Comparison of ENCODE assay signal across 11 cellular contexts in the genomic region with DNA sequence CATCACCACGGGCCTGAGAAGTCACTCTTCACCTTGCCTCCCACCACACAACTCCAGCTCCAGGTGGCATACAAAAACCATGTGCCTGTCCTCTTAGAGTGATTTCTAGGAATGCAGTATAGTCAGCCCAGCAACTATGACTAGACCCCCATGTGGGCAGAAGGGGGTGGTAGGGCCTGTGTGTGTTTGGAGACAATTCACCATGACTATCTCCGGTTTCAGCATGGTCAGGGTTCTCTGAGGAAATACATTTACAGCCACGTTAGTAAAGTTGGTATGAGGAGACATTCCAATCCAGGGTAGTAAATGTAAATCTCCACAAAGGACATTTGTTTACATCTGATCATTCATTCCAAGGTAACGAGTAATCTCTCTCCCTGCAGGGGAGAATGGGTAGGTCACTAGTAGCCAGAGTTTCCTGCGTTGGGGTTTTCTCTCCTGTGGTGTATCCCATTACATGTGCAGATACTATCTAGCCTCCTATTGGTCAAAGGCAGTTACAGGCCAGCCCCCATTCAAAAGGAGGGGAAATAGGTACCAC. TPM values are rescaled to one million over a fixed set of nuclear protein-coding genes. Genes with fewer than 3 reads are reported as not detected.
A peak's percentile ranks its signal among the peaks of the same experiment; 100 is the strongest.
DNase-seq lines count a peak whose midpoint lies in the region; ATAC-seq, FAIRE-seq and TF ChIP-seq lines count a peak whose summit lies in the region.
"Had no signal": no experiment of that assay in that cellular context is flagged by ENCODE, and none has a peak within 500 bp of the region (broad histone marks: within the 10 kb centered on the region; RNA-seq: fewer than 3 reads in every experiment).

No MANE protein-coding gene starts in this region.

- peak; percentile 82 for DNase-seq in GM04503 (ENCODE audit: low read depth)
- DNase-seq in PC-9 = peak; percentile 80 to 100
- DNase-seq in endothelial cell of umbilical vein (ENCODE audit: low read depth, low spot score) = peak; percentile 39
- peak; percentile 78 for DNase-seq in skeletal muscle cell (ENCODE audit: low read depth)
- DNase-seq in UCSD-AML1 (lab: John Stamatoyannopoulos, UW; ENCODE audit: unreplicated experiment) = no peak
- no peak for DNase-seq in psoas muscle
- no peak for DNase-seq in OCI-M1 (lab: John Stamatoyannopoulos, UW)
- DNase-seq: Karpas-422, uterus had no signal

- TF ChIP-seq CTCF in PC-9 (conservative IDR thresholded peaks at IDR 0.05) = no peak
- TF ChIP-seq CTCF in endothelial cell of umbilical vein (IDR thresholded peaks at IDR 0.05; ENCODE audit: extremely low read depth in 1 of 2, insufficient read depth in 1 of 2, low read depth in 1 of 2, low read length in 2 of 2) = no peak
- no peak for TF ChIP-seq CTCF in psoas muscle (IDR thresholded peaks at IDR 0.05)

- H4K20me1 ChIP-seq in PC-9 (ENCODE audit: insufficient read depth) = no peaks in the 10 kb centered on the region
- no peaks in the 10 kb centered on the region for H4K20me1 ChIP-seq in endothelial cell of umbilical vein (replicated peaks; ENCODE audit: control insufficient read depth, extremely low read depth, insufficient read depth, low read length)

- CTCF ChIA-PET in PC-9 (lab: Charles Lee) = interaction anchor here (0.6 kb wide), 1 partner anchor 9 kb away, joined by 4 read pairs; no protein-coding TSS in a partner anchor
- CTCF ChIA-PET in endothelial cell of umbilical vein (lab: Charles Lee) = no interaction called here

- H3K79me2 ChIP-seq in PC-9 (ENCODE audit: low read depth) (0 out of 2 replicates have a peak, but pooled peaks cover 18% of the 10 kb centered on the region), endothelial cell of umbilical vein (ENCODE audit: control insufficient read depth, insufficient read depth, low read length) (peaks cover 6% of the 10 kb centered on the region)

- peak; percentile 85 for FAIRE-seq in endothelial cell of umbilical vein (lab: Jason Lieb, UNC)
- FAIRE-seq: endometrium had no signal

- H3K4me2 ChIP-seq in PC-9 = peak overlapping the region; percentile 66
- peak overlapping the region; percentile 12 for H3K4me2 ChIP-seq in endothelial cell of umbilical vein (ENCODE audit: insufficient read depth, low read length)

- TF ChIP-seq POLR2A in endothelial cell of umbilical vein (IDR thresholded peaks at IDR 0.05; ENCODE audit: low read depth, low read length) = no peak

- H3K4me3 ChIP-seq in PC-9 (peak overlapping the region; percentile 52; the same call in 1 of the 2 replicates), endothelial cell of umbilical vein (replicated peaks in 1 of 3; ENCODE audit: insufficient read depth in 1 of 3, low read depth in 1 of 3, low read length in 3 of 3) (no peak overlapping the region), skeletal muscle cell (ENCODE audit: low read depth, low read length) (no peak overlapping the region), psoas muscle (no peak overlapping the region)
- H3K4me3 ChIP-seq: uterus had no signal

- H3K4me1 ChIP-seq in PC-9 (replicated peaks; ENCODE audit: insufficient read depth) (peaks cover 43% of the 10 kb centered on the region), endothelial cell of umbilical vein (ENCODE audit: control insufficient read depth, extremely low read depth, insufficient read depth, low read length) (peaks cover 18% of the 10 kb centered on the region), psoas muscle (no peaks in the 10 kb centered on the region)
- H3K4me1 ChIP-seq: uterus had no signal

- no peaks in the 10 kb centered on the region for H3K9me1 ChIP-seq in endothelial cell of umbilical vein (replicated peaks; ENCODE audit: control insufficient read depth, extremely low read depth, insufficient read depth, low read length)

- H3F3A ChIP-seq in PC-9 (ENCODE audit: insufficient read depth, low read depth) = peaks cover 39% of the 10 kb centered on the region

- no peaks in the 10 kb centered on the region for H3K9me2 ChIP-seq in PC-9 (ENCODE audit: insufficient read depth)

- POLR2A ChIA-PET in PC-9 (lab: Charles Lee; ENCODE audit: unreplicated experiment) = no interaction called here
- POLR2A ChIA-PET in endothelial cell of umbilical vein (lab: Charles Lee) = no interaction called here

- BruUV-seq in PC-9 (replicated peaks; lab: Mats Ljungman, UMichigan) = no TSS peak
- BruUV-seq in endothelial cell of umbilical vein (replicated peaks; lab: Mats Ljungman, UMichigan) = no TSS peak

- H3K27ac ChIP-seq in PC-9 (peak overlapping the region; percentile 83), endothelial cell of umbilical vein (ENCODE audit: insufficient read depth, low read depth, low read length) (peak overlapping the region; percentile 69), psoas muscle (no peak overlapping the region)
- H3K27ac ChIP-seq: uterus had no signal

- 48 to 57% (median 51%) methylated on average over 5 of the region's 5 CpGs for WGBS in psoas muscle, 3 donors

- intact Hi-C loops in PC-9 (cut with micrococcal nuclease; ENCODE audit: unreplicated experiment) (loop anchor here (5.0 to 10.0 kb wide), 2 partner anchors 107 to 1174 kb away; no protein-coding TSS in a partner anchor), endothelial cell of umbilical vein (cut with micrococcal nuclease) (loop anchor here (1.0 kb wide), 1 partner anchor 15 kb away; no protein-coding TSS in a partner anchor), psoas muscle (cut with DNase I) (loop anchor here in 1 of 2 donors (10.0 kb wide), 1 partner anchor 734 kb away; no protein-coding TSS in a partner anchor)

- H2AFZ ChIP-seq in PC-9 = peak overlapping the region; percentile 8; the same call in 1 of the 2 replicates
- peak overlapping the region; percentile 9 for H2AFZ ChIP-seq in endothelial cell of umbilical vein (ENCODE audit: low read depth, low read length)

- H3K27me3 ChIP-seq in PC-9 (ENCODE audit: insufficient read depth, low read depth) (no peaks in the 10 kb centered on the region), endothelial cell of umbilical vein (ENCODE audit: control insufficient read depth in 2 of 2, insufficient read depth in 2 of 2, low read length in 2 of 2) (no peaks in the 10 kb centered on the region), psoas muscle (ENCODE audit: insufficient read depth in 3 of 3, low read length in 2 of 3) (no peaks in the 10 kb centered on the region)
- H3K27me3 ChIP-seq: uterus had no signal

- dilution Hi-C loops in endothelial cell of umbilical vein (cut with MboI; ENCODE audit: extremely low pct_ligation_motif_present, low sequenced_read_pairs) = no loop called here

- H3K9me3 ChIP-seq in PC-9 (ENCODE audit: insufficient read depth, low read depth) (peaks cover 19% of the 10 kb centered on the region), endothelial cell of umbilical vein (replicated peaks; ENCODE audit: control insufficient read depth, insufficient read depth, low read length) (no peaks in the 10 kb centered on the region), psoas muscle (peaks cover 4% of the 10 kb centered on the region)
- H3K9me3 ChIP-seq: uterus had no signal

- no peaks in the 10 kb centered on the region for H3K36me3 ChIP-seq in PC-9 (ENCODE audit: low read depth)
- H3K36me3 ChIP-seq in endothelial cell of umbilical vein (ENCODE audit: control insufficient read depth in 2 of 2, extremely low read depth in 1 of 2, insufficient read depth in 2 of 2, low read length in 2 of 2) = no peaks in the 10 kb centered on the region
- no peaks in the 10 kb centered on the region for H3K36me3 ChIP-seq in psoas muscle (ENCODE audit: insufficient read depth in 1 of 2, low read depth in 1 of 2)
- H3K36me3 ChIP-seq: uterus had no signal

- ATAC-seq in GM18517 (IDR thresholded peaks at IDR 0.05; ENCODE audit: unreplicated experiment) (no peak), psoas muscle (no peak)

- H3K9ac ChIP-seq in endothelial cell of umbilical vein (replicated peaks; ENCODE audit: extremely low read depth, insufficient read depth, low read length) = no peak overlapping the region

TF ChIP-seq in endothelial cell of umbilical vein, 7 proteins besides CTCF, POLR2A, EP300 and RAD21:
- TF ChIP-seq, protein P1, sequence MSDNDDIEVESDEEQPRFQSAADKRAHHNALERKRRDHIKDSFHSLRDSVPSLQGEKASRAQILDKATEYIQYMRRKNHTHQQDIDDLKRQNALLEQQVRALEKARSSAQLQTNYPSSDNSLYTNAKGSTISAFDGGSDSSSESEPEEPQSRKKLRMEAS (IDR thresholded peaks at IDR 0.05; ENCODE audit: insufficient read depth, insufficient read length) = no peak
- TF ChIP-seq JUN (IDR thresholded peaks at IDR 0.05; ENCODE audit: borderline replicate concordance, insufficient read depth, insufficient read length, low read depth) (no peak), FOS (IDR thresholded peaks at IDR 0.05; ENCODE audit: borderline replicate concordance, insufficient read depth, low read length) (peak; percentile 48), EZH2 (IDR thresholded peaks at IDR 0.05; ENCODE audit: borderline replicate concordance, low read depth, low read length, severe bottlenecking) (no peak), POLR2AphosphoS5 (IDR thresholded peaks at IDR 0.05; ENCODE audit: insufficient read depth, low read depth, low read length) (peak; percentile 33), GATA2 (IDR thresholded peaks at IDR 0.05; ENCODE audit: insufficient read depth, insufficient read length, low read depth, low read length) (peak; percentile 63), MYC (IDR thresholded peaks at IDR 0.05; ENCODE audit: low read depth, low read length) (no peak)

RNA-seq across cellular contexts. Expression of a gene that starts 4.2 kb away (rescaled TPM):
- 26.2 and 41.3 TPM in 2 replicates for total RNA-seq in PC-9 (2021)
- total RNA-seq in endothelial cell of umbilical vein = 20.3 and 20.7 TPM in 2 replicates
- 17.1 and 17.6 TPM in 2 replicates for polyA plus RNA-seq in endothelial cell of umbilical vein
- 13.9 and 14.1 TPM in 2 replicates for polyA plus RNA-seq in endothelial cell of umbilical vein (2011; cell fraction: cytosol; rRNA removed)
- 50.3 and 68.8 TPM in 2 replicates for polyA plus RNA-seq in endothelial cell of umbilical vein (2011; cell fraction: nucleus; rRNA removed)
- polyA plus RNA-seq in endothelial cell of umbilical vein (2012) = 19.2 and 22.8 TPM in 2 replicates
- 24.5 and 30.0 TPM in 2 replicates for polyA minus RNA-seq in endothelial cell of umbilical vein
- 18.3 TPM for polyA minus RNA-seq in endothelial cell of umbilical vein (2011; cell fraction: cytosol; rRNA and poly(A)+ RNA removed)
- polyA minus RNA-seq in endothelial cell of umbilical vein (2011; cell fraction: nucleus; rRNA and poly(A)+ RNA removed) = 22.5 and 28.6 TPM in 2 replicates
- total RNA-seq in psoas muscle = 10 to 100 TPM; 27.9 to 48.6 (median 30.1) TPM
- polyA plus RNA-seq in psoas muscle = 10 to 100 TPM in 2 of 3 donors, 1 to 10 TPM in 1; 8.9 to 21.3 (median 10.5) TPM

Comparison
In these comparisons a context has a peak if more than half of its experiments do, and no peak if none do; other contexts are left out.
1. DNase-seq: peak in GM04503 (single experiment), PC-9 (2 of 2), endothelial cell of umbilical vein (single experiment) and skeletal muscle cell (single experiment); none in UCSD-AML1 (single experiment), psoas muscle (0 of 2) and OCI-M1 (single experiment).